31 cellular contexts compared by ENCODE assay signal in the genomic region with DNA sequence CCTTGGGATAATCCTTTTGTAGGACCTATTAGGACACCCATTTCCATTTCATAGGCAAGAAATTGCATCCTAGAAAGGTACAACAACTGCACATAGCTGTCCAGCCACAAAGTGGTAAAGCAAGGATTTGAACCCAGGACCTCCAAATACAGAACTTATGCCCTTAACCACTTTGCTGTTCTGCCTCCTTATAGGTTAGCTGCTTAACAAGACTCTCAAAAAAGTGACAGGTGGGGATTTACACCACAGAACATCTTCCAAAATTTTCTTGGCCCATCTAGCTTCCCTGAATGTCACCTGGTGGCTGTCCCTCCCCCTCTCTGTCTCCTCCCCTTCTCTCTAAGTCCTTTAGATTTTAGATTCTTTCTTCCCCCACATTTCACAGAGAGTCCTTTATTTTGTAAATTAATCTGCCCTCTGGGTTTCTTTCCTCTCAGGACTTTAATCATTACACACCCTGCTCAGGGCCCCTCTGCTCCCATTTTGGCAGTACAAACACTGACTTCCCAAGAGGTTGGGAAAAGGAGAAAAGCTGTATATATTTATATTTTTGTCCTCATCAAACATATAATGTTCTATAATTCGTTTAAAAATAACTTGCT.
"Had no signal": no experiment of that assay in that cellular context is flagged by ENCODE, and none has a peak within 500 bp of the region (broad histone marks: within the 10 kb centered on the region; RNA-seq: fewer than 3 reads in every experiment).

No MANE protein-coding gene starts in this region.

- H3K27ac ChIP-seq: Peyer's patch, SJSA1 had no signal

- ATAC-seq: activated CD4-positive, alpha-beta T cell treated with anti-CD3 and anti-CD28 coated beads for 36 hours; activated CD4-positive, CD25-positive, alpha-beta regulatory T cell treated with anti-CD3 and anti-CD28 coated beads, Interleukin-2, amount 50 U/mL, for 24 hours; activated naive CD8-positive, alpha-beta T cell treated with anti-CD3 and anti-CD28 coated beads, Interleukin-2, amount 50 U/mL, for 24 hours; activated T-cell treated with anti-CD3 and anti-CD28 coated beads, Interleukin-2, amount 50 U/mL, for 4 hours; PC-3 had no signal

- H3K9me3 Mint-ChIP-seq: activated CD4-positive, alpha-beta memory T cell treated with anti-CD3 and anti-CD28 coated beads for 36 hours; activated CD4-positive, alpha-beta T cell treated with anti-CD3 and anti-CD28 coated beads, Interleukin-2, amount 10 ng/mL, durations not matched to agents 7 days and 5 days; activated naive CD4-positive, alpha-beta T cell treated with anti-CD3 and anti-CD28 coated beads, Interleukin-2, amount 10 ng/mL, durations not matched to agents 7 days and 5 days; activated naive CD8-positive, alpha-beta T cell treated with anti-CD3 and anti-CD28 coated beads, Interleukin-2, amount 50 U/mL, for 24 hours; activated T-cell treated with anti-CD3 and anti-CD28 coated beads, Interleukin-2, amount 50 U/mL, for 4 hours; activated T-helper 1 cell treated with anti-CD3 and anti-CD28 coated beads, Interleukin-12 subunit alpha, Interleukin-12 subunit beta, Interleukin-2, Interleukin-4 antibody, amounts not matched to agents 30 ng/mL and 10 ng/mL and 1 ng/mL, durations not matched to agents 14 hours and 24 hours and 36 hours; brain; T-helper 1 cell treated with Interleukin-12 subunit alpha and Interleukin-12 subunit beta and Interleukin-4 antibody, amounts not matched to agents 30 μg/mL and 1 μg/mL, for 36 hours; T-helper 2 cell treated with Interferon-gamma antibody and Interleukin-4, amounts not matched to agents 5 μg/mL and 100 μg/mL, for 36 hours had no signal

- H3K36me3 Mint-ChIP-seq: activated CD4-positive, alpha-beta memory T cell treated with anti-CD3 and anti-CD28 coated beads for 36 hours; activated naive CD4-positive, alpha-beta T cell treated with anti-CD3 and anti-CD28 coated beads, Interleukin-2, amount 10 ng/mL, durations not matched to agents 7 days and 5 days; activated naive CD8-positive, alpha-beta T cell; brain had no signal

- H3K4me1 Mint-ChIP-seq: activated CD4-positive, alpha-beta T cell treated with anti-CD3 and anti-CD28 coated beads for 36 hours; activated CD4-positive, alpha-beta T cell treated with anti-CD3 and anti-CD28 coated beads, Interleukin-2, amount 10 ng/mL, durations not matched to agents 7 days and 5 days; activated naive CD4-positive, alpha-beta T cell treated with anti-CD3 and anti-CD28 coated beads, Interleukin-2, amount 10 ng/mL, durations not matched to agents 7 days and 5 days; activated naive CD8-positive, alpha-beta T cell treated with anti-CD3 and anti-CD28 coated beads, Interleukin-2, amount 50 U/mL, for 24 hours had no signal

- H3K4me2 ChIP-seq: SK-N-SH had no signal

- H3K27ac Mint-ChIP-seq: activated CD4-positive, alpha-beta memory T cell treated with anti-CD3 and anti-CD28 coated beads for 36 hours; activated CD4-positive, alpha-beta T cell treated with anti-CD3 and anti-CD28 coated beads for 36 hours; activated CD4-positive, alpha-beta T cell treated with anti-CD3 and anti-CD28 coated beads, Interleukin-2, amount 10 ng/mL, durations not matched to agents 7 days and 5 days; activated naive CD4-positive, alpha-beta T cell treated with anti-CD3 and anti-CD28 coated beads, Interleukin-2, amount 10 ng/mL, durations not matched to agents 7 days and 5 days; activated naive CD8-positive, alpha-beta T cell; activated naive CD8-positive, alpha-beta T cell treated with anti-CD3 and anti-CD28 coated beads, Interleukin-2, amount 50 U/mL, for 24 hours; activated T-helper 1 cell treated with anti-CD3 and anti-CD28 coated beads, Interleukin-12 subunit alpha, Interleukin-12 subunit beta, Interleukin-2, Interleukin-4 antibody, amounts not matched to agents 30 ng/mL and 10 ng/mL and 1 ng/mL, durations not matched to agents 14 hours and 24 hours and 36 hours; brain; T-helper 1 cell treated with Interleukin-12 subunit alpha and Interleukin-12 subunit beta and Interleukin-4 antibody, amounts not matched to agents 30 μg/mL and 1 μg/mL, for 36 hours; T-helper 2 cell treated with Interferon-gamma antibody and Interleukin-4, amounts not matched to agents 5 μg/mL and 100 μg/mL, for 36 hours had no signal

- H3K4me3 ChIP-seq: Peyer's patch, SJSA1 had no signal

- H3K9me3 ChIP-seq: Peyer's patch, SJSA1, SK-N-SH had no signal

- DNase-seq: activated CD4-positive, alpha-beta memory T cell treated with anti-CD3 and anti-CD28 coated beads for 36 hours; activated CD4-positive, alpha-beta T cell treated with anti-CD3 and anti-CD28 coated beads for 36 hours; activated CD4-positive, alpha-beta T cell treated with anti-CD3 and anti-CD28 coated beads, Interleukin-2, amount 10 ng/mL, durations not matched to agents 7 days and 5 days; activated CD8-positive, alpha-beta memory T cell treated with anti-CD3 and anti-CD28 coated beads, Interleukin-2, amount 50 U/mL, for 4 hours; activated gamma-delta T cell treated with Interleukin-2 at 50 U/mL for 16 hours; activated naive CD4-positive, alpha-beta T cell treated with anti-CD3 and anti-CD28 coated beads, Interleukin-2, amount 10 ng/mL, durations not matched to agents 7 days and 5 days; activated naive CD8-positive, alpha-beta T cell treated with anti-CD3 and anti-CD28 coated beads, Interleukin-2, amount 50 U/mL, for 24 hours; activated T-cell treated with anti-CD3 and anti-CD28 coated beads for 4 hours; activated T-cell treated with anti-CD3 and anti-CD28 coated beads, Interleukin-2, amount 50 U/mL, for 4 hours; anterior cingulate cortex; caudate nucleus; NCI-H1105; NCI-H1417 treated with DMSO at 0.1 percent for 48 hours; NCI-H187 treated with DMSO at 0.1 percent for 48 hours; NCI-H2081; NCI-H2171 treated with DMSO at 0.1 percent for 48 hours; NCI-H2227 treated with DMSO at 0.1 percent for 48 hours; NCI-H446; NCI-H510A treated with DMSO at 0.1 percent for 48 hours; PC-3; Peyer's patch; RPMI8226; SHP77 treated with DMSO at 0.1 percent for 48 hours; SK-N-SH had no signal

- H3K9ac ChIP-seq: SK-N-SH had no signal

- H3K4me3 Mint-ChIP-seq: activated CD4-positive, alpha-beta memory T cell treated with anti-CD3 and anti-CD28 coated beads for 36 hours; activated CD4-positive, alpha-beta T cell treated with anti-CD3 and anti-CD28 coated beads for 36 hours; activated CD4-positive, alpha-beta T cell treated with anti-CD3 and anti-CD28 coated beads, Interleukin-2, amount 10 ng/mL, durations not matched to agents 7 days and 5 days; activated naive CD4-positive, alpha-beta T cell treated with anti-CD3 and anti-CD28 coated beads, Interleukin-2, amount 10 ng/mL, durations not matched to agents 7 days and 5 days; activated naive CD8-positive, alpha-beta T cell; activated naive CD8-positive, alpha-beta T cell treated with anti-CD3 and anti-CD28 coated beads, Interleukin-2, amount 50 U/mL, for 24 hours; activated T-cell treated with anti-CD3 and anti-CD28 coated beads, Interleukin-2, amount 50 U/mL, for 4 hours; activated T-helper 1 cell treated with anti-CD3 and anti-CD28 coated beads, Interleukin-12 subunit alpha, Interleukin-12 subunit beta, Interleukin-2, Interleukin-4 antibody, amounts not matched to agents 30 ng/mL and 10 ng/mL and 1 ng/mL, durations not matched to agents 14 hours and 24 hours and 36 hours; brain; T-helper 1 cell treated with Interleukin-12 subunit alpha and Interleukin-12 subunit beta and Interleukin-4 antibody, amounts not matched to agents 30 μg/mL and 1 μg/mL, for 36 hours; T-helper 2 cell treated with Interferon-gamma antibody and Interleukin-4, amounts not matched to agents 5 μg/mL and 100 μg/mL, for 36 hours had no signal

- H3K4me1 ChIP-seq: Peyer's patch, SJSA1 had no signal

- H3K36me3 ChIP-seq: Peyer's patch, SJSA1 had no signal

- H3K27me3 Mint-ChIP-seq: activated CD4-positive, alpha-beta memory T cell treated with anti-CD3 and anti-CD28 coated beads for 36 hours; activated CD4-positive, alpha-beta T cell treated with anti-CD3 and anti-CD28 coated beads, Interleukin-2, amount 10 ng/mL, durations not matched to agents 7 days and 5 days; activated naive CD4-positive, alpha-beta T cell treated with anti-CD3 and anti-CD28 coated beads, Interleukin-2, amount 10 ng/mL, durations not matched to agents 7 days and 5 days; activated naive CD8-positive, alpha-beta T cell treated with anti-CD3 and anti-CD28 coated beads, Interleukin-2, amount 50 U/mL, for 24 hours; brain had no signal

- H3K27me3 ChIP-seq: Peyer's patch, SJSA1 had no signal
